In the genomic region with DNA sequence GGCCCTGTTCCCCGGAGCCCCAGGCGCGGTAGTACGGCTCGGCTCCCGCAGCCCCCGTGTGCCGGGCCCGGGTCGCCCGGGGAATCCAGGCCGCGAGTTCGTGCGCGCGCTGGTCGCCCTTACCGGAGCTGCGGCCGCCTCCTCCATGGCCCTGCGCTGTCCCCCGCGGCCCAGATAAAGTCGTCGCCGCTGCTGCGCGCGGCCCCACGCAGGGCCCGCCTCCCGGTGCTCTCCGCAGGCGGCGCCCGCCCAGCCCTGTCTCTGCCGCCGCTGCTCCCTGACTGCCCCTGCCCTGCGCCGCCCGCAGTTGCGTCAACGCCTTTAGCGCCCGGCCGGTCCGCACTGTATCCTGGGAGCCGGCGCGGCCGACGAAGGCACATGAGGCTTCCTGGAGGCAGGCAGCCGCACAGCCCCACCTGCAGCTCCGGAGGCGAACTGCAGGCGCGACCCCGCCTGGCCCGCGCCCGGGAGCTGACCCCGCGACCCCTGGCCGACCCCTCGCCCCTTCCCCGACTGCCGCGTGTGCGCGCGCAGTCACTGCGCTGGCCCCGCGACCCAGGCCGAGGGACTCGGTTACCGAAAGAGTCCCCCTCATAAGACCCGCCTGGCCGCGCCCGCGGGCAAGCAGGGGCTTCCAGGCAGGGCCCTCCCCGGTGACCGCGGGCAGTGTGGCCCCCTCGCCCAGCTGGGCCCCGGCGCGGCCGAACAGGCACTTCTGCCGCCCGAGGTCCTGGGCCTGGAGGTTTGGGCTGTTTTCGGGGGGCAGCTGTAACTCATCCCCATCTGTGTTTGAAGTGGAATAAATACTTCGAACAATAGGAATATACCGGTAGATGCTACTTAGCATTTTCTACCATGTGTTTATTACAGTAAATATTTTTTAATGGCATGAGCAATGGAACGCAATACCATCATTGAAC, we compare ENCODE assay signal across 8 cellular contexts.
A peak's percentile ranks its signal among the peaks of the same experiment; 100 is the strongest.
DNase-seq lines count a peak whose midpoint lies in the region; ATAC-seq and TF ChIP-seq lines count a peak whose summit lies in the region.

No MANE protein-coding gene starts in this region.

- H3K9me3 ChIP-seq in left lung: no peaks in the 10 kb centered on the region

- peaks cover 9 to 31% of the 10 kb centered on the region in 2 donors for H3K4me1 ChIP-seq in left lung

- H3K27ac Mint-ChIP-seq in activated CD4-positive, alpha-beta T cell treated with anti-CD3 and anti-CD28 coated beads, Interleukin-2, amount 10 ng/mL, durations not matched to agents 24 days and 14 days: peak overlapping the region; percentile 91

- H3K4me3 ChIP-seq in left lung: peak overlapping the region; percentile 91 to 100

- DNase-seq in C1 segment of cervical spinal cord (lab: John Stamatoyannopoulos, UW) (peak; percentile 7 to 89 (median 78)), NCI-H524 treated with DMSO at 0.1 percent for 48 hours (lab: John Stamatoyannopoulos, UW) (peak; percentile 39), cortex of kidney (lab: John Stamatoyannopoulos, UW) (peak; percentile 22), left lung (peak; percentile 95 to 99)
- DNase-seq in activated CD4-positive, alpha-beta T cell treated with anti-CD3 and anti-CD28 coated beads, Interleukin-2, amount 10 ng/mL, durations not matched to agents 24 days and 14 days: peak; percentile 98
- DNase-seq in stimulated activated CD4-positive, alpha-beta T cell treated with anti-CD3 and anti-CD28 coated beads, Interleukin-2, amount 100 ng/mL, for 4 hours (ENCODE audit: low read depth): peak; percentile 83

- H3K36me3 Mint-ChIP-seq in activated CD4-positive, alpha-beta T cell treated with anti-CD3 and anti-CD28 coated beads, Interleukin-2, amount 10 ng/mL, durations not matched to agents 24 days and 14 days (ENCODE audit: low read depth): peaks cover 24% of the 10 kb centered on the region

- peak overlapping the region; percentile 85 to 86 for H3K27ac ChIP-seq in left lung

- peak overlapping the region; percentile 91 for H3K4me3 Mint-ChIP-seq in activated CD4-positive, alpha-beta T cell treated with anti-CD3 and anti-CD28 coated beads, Interleukin-2, amount 10 ng/mL, durations not matched to agents 24 days and 14 days

- H3K27me3 Mint-ChIP-seq in activated CD4-positive, alpha-beta T cell treated with anti-CD3 and anti-CD28 coated beads, Interleukin-2, amount 10 ng/mL, durations not matched to agents 24 days and 14 days: peaks cover 14% of the 10 kb centered on the region

- peak; percentile 99 to 100 for TF ChIP-seq CTCF in left lung (IDR thresholded peaks at IDR 0.05)

- peaks cover 0 to 16% of the 10 kb centered on the region in 2 donors for H3K36me3 ChIP-seq in left lung

- ATAC-seq in GM19324 (IDR thresholded peaks at IDR 0.05; ENCODE audit: low FRiP score, unreplicated experiment): peak; percentile 98
- peak; percentile 90 for ATAC-seq in HG03460 (IDR thresholded peaks at IDR 0.05; ENCODE audit: unreplicated experiment)
- ATAC-seq in left lung: peak; percentile 97

- H3K27me3 ChIP-seq in left lung: no peaks in the 10 kb centered on the region

- H3K4me1 Mint-ChIP-seq in activated CD4-positive, alpha-beta T cell treated with anti-CD3 and anti-CD28 coated beads, Interleukin-2, amount 10 ng/mL, durations not matched to agents 24 days and 14 days: peaks cover 33% of the 10 kb centered on the region

- intact Hi-C loops in activated CD4-positive, alpha-beta T cell treated with anti-CD3 and anti-CD28 coated beads, Interleukin-2, amount 10 ng/mL, durations not matched to agents 24 days and 14 days (cut with micrococcal nuclease): loop anchor here (1.0 to 10.0 kb wide), 9 partner anchors 24 to 1460 kb away; a partner anchor contains a TSS
- intact Hi-C loops in left lung (cut with DNase I): no loop called here

- no peaks in the 10 kb centered on the region for H3K9me3 Mint-ChIP-seq in activated CD4-positive, alpha-beta T cell treated with anti-CD3 and anti-CD28 coated beads, Interleukin-2, amount 10 ng/mL, durations not matched to agents 24 days and 14 days

Comparison
In these comparisons a context has a peak if more than half of its experiments do, and no peak if none do; other contexts are left out.
1. Peak in every context shown above with its lines: DNase-seq, ATAC-seq, H3K4me3 ChIP-seq and H3K27ac ChIP-seq.
2. DNase-seq: peak in every context shown above with its lines; median percentile 98 in activated CD4-positive, alpha-beta T cell treated with anti-CD3 and anti-CD28 coated beads, Interleukin-2, amount 10 ng/mL, durations not matched to agents 24 days and 14 days; 97 in left lung; 83 in stimulated activated CD4-positive, alpha-beta T cell treated with anti-CD3 and anti-CD28 coated beads, Interleukin-2, amount 100 ng/mL, for 4 hours; 78 in C1 segment of cervical spinal cord; 39 in NCI-H524 treated with DMSO at 0.1 percent for 48 hours; 22 in cortex of kidney.